15 cellular contexts compared by ENCODE assay signal in genomic region chr3:143901105-143901504, GRCh38. TPM values are rescaled to one million over a fixed set of nuclear protein-coding genes. Genes with fewer than 3 reads are reported as not detected.
DNase-seq lines count a peak whose midpoint lies in the region; ATAC-seq, FAIRE-seq and TF ChIP-seq lines count a peak whose summit lies in the region.
"Had no signal": no experiment of that assay in that cellular context is flagged by ENCODE, and none has a peak within 500 bp of the region (broad histone marks: within the 10 kb centered on the region; RNA-seq: fewer than 3 reads in every experiment).

No MANE protein-coding gene starts in this region.

- H3K4me1 ChIP-seq in HCT116 (ENCODE audit: control insufficient read depth in 1 of 2, insufficient read depth in 2 of 2, low read length in 2 of 2) (no peaks in the 10 kb centered on the region), astrocyte (ENCODE audit: insufficient read depth, low read length) (peaks cover 10% of the 10 kb centered on the region), foreskin keratinocyte (peaks cover 25% of the 10 kb centered on the region), Karpas-422 (ENCODE audit: low read length) (no peaks in the 10 kb centered on the region)

- H3K4me3 ChIP-seq in HCT116 (replicated peaks in 1 of 2; ENCODE audit: low read depth in 1 of 2, low read length in 2 of 2) (no peak overlapping the region), astrocyte (ENCODE audit: insufficient read depth, low read depth, low read length) (no peak overlapping the region), Karpas-422 (ENCODE audit: low read length) (no peak overlapping the region)
- H3K4me3 ChIP-seq: esophagus squamous epithelium, SK-N-MC, tibial nerve had no signal

- H4K20me1 ChIP-seq in HCT116 (ENCODE audit: insufficient read depth): no peaks in the 10 kb centered on the region
- no peaks in the 10 kb centered on the region for H4K20me1 ChIP-seq in astrocyte (ENCODE audit: insufficient read depth, low read length)
- H4K20me1 ChIP-seq in Karpas-422 (ENCODE audit: insufficient read depth, low read depth, low read length): no peaks in the 10 kb centered on the region

- CTCF ChIA-PET in HCT116 (lab: Charles Lee): no interaction called here

- H3K4me2 ChIP-seq in HCT116 (ENCODE audit: low read length) (no peak overlapping the region), astrocyte (ENCODE audit: low read length) (no peak overlapping the region), Karpas-422 (ENCODE audit: low read depth, low read length, poor library complexity, severe bottlenecking) (no peak overlapping the region)

- RAD21 ChIA-PET in HCT116 (lab: Charles Lee; ENCODE audit: low non-redundant PET in 1 of 2, low total read pairs in 2 of 2, uncharacterized antibody in 2 of 2, unreplicated experiment in 2 of 2): no interaction called here

- H3K9ac ChIP-seq in HCT116 (ENCODE audit: low read length) (no peak overlapping the region), astrocyte (ENCODE audit: low read length) (no peak overlapping the region), Karpas-422 (ENCODE audit: low read length) (no peak overlapping the region)

- intact Hi-C loops in HCT116 (cut with micrococcal nuclease): no loop called here

- H3K27ac Mint-ChIP-seq in astrocyte (ENCODE audit: unreplicated experiment): no peak overlapping the region

- ATAC-seq in HCT116: no peak
- peak; percentile 78 for ATAC-seq in foreskin keratinocyte
- ATAC-seq in HG03565 (IDR thresholded peaks at IDR 0.05; ENCODE audit: unreplicated experiment): no peak
- ATAC-seq in HG03025 (IDR thresholded peaks at IDR 0.05; ENCODE audit: low FRiP score, unreplicated experiment): no peak

- no peaks in the 10 kb centered on the region for H3K27me3 Mint-ChIP-seq in astrocyte (ENCODE audit: low read depth, unreplicated experiment)

- H3K36me3 ChIP-seq in HCT116 (ENCODE audit: control insufficient read depth in 1 of 2, insufficient read depth in 2 of 2, low read length in 2 of 2): no peaks in the 10 kb centered on the region
- H3K36me3 ChIP-seq in astrocyte (ENCODE audit: insufficient read depth, low read length): no peaks in the 10 kb centered on the region
- no peaks in the 10 kb centered on the region for H3K36me3 ChIP-seq in Karpas-422 (ENCODE audit: insufficient read depth, low read length)
- H3K36me3 ChIP-seq: esophagus squamous epithelium, tibial nerve had no signal

- H3K36me3 Mint-ChIP-seq in astrocyte (ENCODE audit: low read depth, unreplicated experiment): no peaks in the 10 kb centered on the region

- H3K4me1 Mint-ChIP-seq in astrocyte (ENCODE audit: low read depth, unreplicated experiment): peaks cover 5% of the 10 kb centered on the region

- H3K9me3 ChIP-seq in HCT116 (ENCODE audit: control insufficient read depth in 1 of 2, insufficient read depth in 1 of 2, low read depth in 1 of 2, low read length in 2 of 2) (no peaks in the 10 kb centered on the region), astrocyte (ENCODE audit: insufficient read depth, low read depth, low read length) (no peaks in the 10 kb centered on the region), Karpas-422 (ENCODE audit: low read length) (no peaks in the 10 kb centered on the region)
- H3K9me3 ChIP-seq: esophagus squamous epithelium, tibial nerve had no signal

- H2AFZ ChIP-seq in HCT116 (ENCODE audit: low read depth, low read length, poor library complexity, severe bottlenecking): no peak overlapping the region
- H2AFZ ChIP-seq in astrocyte (ENCODE audit: low read depth, low read length): no peak overlapping the region
- H2AFZ ChIP-seq in Karpas-422 (ENCODE audit: low read length): no peak overlapping the region

- POLR2A ChIA-PET in HCT116 (lab: Charles Lee): no interaction called here

- H3K9me3 Mint-ChIP-seq in astrocyte (ENCODE audit: unreplicated experiment): no peaks in the 10 kb centered on the region

- peak; percentile 35 for DNase-seq in AG08396 (ENCODE audit: low spot score)
- DNase-seq in HCT116 (ENCODE audit: low read depth, low spot score): no peak
- peak; percentile 76 for DNase-seq in astrocyte (ENCODE audit: low read depth)
- peak; percentile 79 to 89 for DNase-seq in foreskin keratinocyte
- no peak for DNase-seq in middle frontal gyrus (ENCODE audit: extremely low spot score, low spot score)
- DNase-seq in Karpas-422: no peak
- DNase-seq: activated naive CD4-positive, alpha-beta T cell treated with Interleukin-2 at 50 U/mL for 16 hours; DMS153; esophagus squamous epithelium; GOT3 had no signal

- no peak for TF ChIP-seq POLR2A in HCT116 (IDR thresholded peaks at IDR 0.05; ENCODE audit: borderline replicate concordance, extremely low read depth, insufficient read depth, insufficient read length)

- no peaks in the 10 kb centered on the region for H3K27me3 ChIP-seq in HCT116 (ENCODE audit: insufficient read depth, low read length)
- no peaks in the 10 kb centered on the region for H3K27me3 ChIP-seq in astrocyte (ENCODE audit: insufficient read depth, low read length)
- H3K27me3 ChIP-seq in foreskin keratinocyte: no peaks in the 10 kb centered on the region
- H3K27me3 ChIP-seq in Karpas-422 (ENCODE audit: low read length): no peaks in the 10 kb centered on the region
- H3K27me3 ChIP-seq: esophagus squamous epithelium, tibial nerve had no signal

- H3K27ac ChIP-seq in HCT116 (ENCODE audit: low read depth, low read length) (no peak overlapping the region), astrocyte (ENCODE audit: low read depth, low read length) (no peak overlapping the region), foreskin keratinocyte (no peak overlapping the region), Karpas-422 (ENCODE audit: low read length) (no peak overlapping the region)
- H3K27ac ChIP-seq: SK-N-MC, tibial nerve, VCaP had no signal

- no peak overlapping the region for H3K4me3 Mint-ChIP-seq in astrocyte (ENCODE audit: unreplicated experiment)

- H3K79me2 ChIP-seq in HCT116 (ENCODE audit: insufficient read depth, low read length) (no peaks in the 10 kb centered on the region), astrocyte (ENCODE audit: insufficient read depth, low read length) (no peaks in the 10 kb centered on the region), Karpas-422 (ENCODE audit: low read length) (no peaks in the 10 kb centered on the region)

- no peak for TF ChIP-seq CTCF in HCT116 (IDR thresholded peaks at IDR 0.05 in 2 of 3, conservative IDR thresholded peaks at IDR 0.05 in 1 of 3; ENCODE audit: borderline replicate concordance in 1 of 3, insufficient read depth in 1 of 3, low read depth in 2 of 3, low read length in 2 of 3)
- TF ChIP-seq CTCF in astrocyte (IDR thresholded peaks at IDR 0.05; ENCODE audit: insufficient read depth, low read depth, low read length): no peak
- TF ChIP-seq CTCF in foreskin keratinocyte (conservative IDR thresholded peaks at IDR 0.05): no peak

- no TSS peak for BruUV-seq in HCT116 (replicated peaks; lab: Mats Ljungman, UMichigan)

- TF ChIP-seq RAD21 in HCT116 (IDR thresholded peaks at IDR 0.05; ENCODE audit: low read depth): no peak

- FAIRE-seq in astrocyte (lab: Jason Lieb, UNC): no peak

- H3K9me2 ChIP-seq in HCT116 (ENCODE audit: insufficient read depth) (no peaks in the 10 kb centered on the region), Karpas-422 (replicated peaks; ENCODE audit: insufficient read depth, low read length) (no peaks in the 10 kb centered on the region)

TF ChIP-seq in HCT116, 20 proteins besides CTCF, POLR2A, EP300 and RAD21 (continues in another document):
- TF ChIP-seq JUND (IDR thresholded peaks at IDR 0.05): no peak
- TF ChIP-seq SRF (IDR thresholded peaks at IDR 0.05; ENCODE audit: low read depth): no peak
- peak; percentile 38; the same call in 1 of the 2 replicates for TF ChIP-seq CEBPB (IDR thresholded peaks at IDR 0.05; ENCODE audit: low read depth)
- TF ChIP-seq ATF3 (IDR thresholded peaks at IDR 0.05): no peak
- TF ChIP-seq TCF7L2 (IDR thresholded peaks at IDR 0.05; ENCODE audit: borderline replicate concordance, extremely low read depth, insufficient read depth, insufficient read length): no peak
- peak; percentile 41 for TF ChIP-seq FOSL1 (IDR thresholded peaks at IDR 0.05; ENCODE audit: low read depth)
- TF ChIP-seq EGR1 (IDR thresholded peaks at IDR 0.05; ENCODE audit: low read depth): no peak
- TF ChIP-seq EZH2 (IDR thresholded peaks at IDR 0.05): no peak
- no peak for TF ChIP-seq EZH2phosphoT487 (IDR thresholded peaks at IDR 0.05; ENCODE audit: borderline replicate concordance)
- TF ChIP-seq SIN3A (IDR thresholded peaks at IDR 0.05; ENCODE audit: low read depth): no peak
- TF ChIP-seq MAX (IDR thresholded peaks at IDR 0.05): no peak
- no peak for TF ChIP-seq YY1 (IDR thresholded peaks at IDR 0.05; ENCODE audit: extremely low read depth, insufficient replicate concordance, low read depth, low read length)
- no peak for TF ChIP-seq ZBTB33 (IDR thresholded peaks at IDR 0.05; ENCODE audit: extremely low read depth, insufficient replicate concordance, low read length)

RNA-seq across cellular contexts. Expression of gene SLC9A9, which starts 52.8 kb away (rescaled TPM):
- total RNA-seq in HCT116 (2021; ENCODE audit: unreplicated experiment): 0.20 TPM
- polyA plus RNA-seq in HCT116 (2012): 0.32 and 0.60 TPM in 2 replicates
- total RNA-seq in astrocyte: 1.5 and 4.0 TPM in 2 replicates
- total RNA-seq in foreskin keratinocyte: 1.9 and 2.0 TPM in 2 replicates
- polyA plus RNA-seq in foreskin keratinocyte: 1.3 and 1.4 TPM in 2 replicates
- 2.2 and 2.3 TPM in 2 replicates for total RNA-seq in Karpas-422 (2014; rRNA removed; shearing (Covaris generic); ENCODE audit: low replicate concordance)

Comparison
In these comparisons a context has a peak if more than half of its experiments do, and no peak if none do; other contexts are left out.
1. DNase-seq: peak in AG08396 (single experiment), astrocyte (single experiment) and foreskin keratinocyte (2 of 2); none in HCT116 (single experiment), middle frontal gyrus (single experiment) and Karpas-422 (single experiment).